ENCODE assay signal across 8 cellular contexts in genomic region chr15:77659350-77660321, GRCh38. TPM values are rescaled to one million over a fixed set of nuclear protein-coding genes. Genes with fewer than 3 reads are reported as not detected.
DNase-seq lines count a peak whose midpoint lies in the region; ATAC-seq and TF ChIP-seq lines count a peak whose summit lies in the region.

No MANE protein-coding gene starts in this region.

- H3K36me3 Mint-ChIP-seq in nephron (ENCODE audit: low read depth) = no peaks in the 10 kb centered on the region

- H3K4me3 ChIP-seq in OCI-LY7 (ENCODE audit: low read depth, low read length, poor library complexity, severe bottlenecking) = no peak overlapping the region
- H3K4me3 ChIP-seq in colonic mucosa = no peak overlapping the region

- H3K27ac Mint-ChIP-seq in nephron = no peak overlapping the region

- no peak for ATAC-seq in GM21367 (IDR thresholded peaks at IDR 0.05; ENCODE audit: unreplicated experiment)
- ATAC-seq in GM18519 (IDR thresholded peaks at IDR 0.05; ENCODE audit: low FRiP score, unreplicated experiment) = no peak

- no peak overlapping the region for H3K9ac ChIP-seq in colonic mucosa (ENCODE audit: low read depth in 2 of 2, low read length in 2 of 2)

- BruUV-seq in OCI-LY7 (replicated peaks; lab: Mats Ljungman, UMichigan) = no TSS peak

- H3K4me1 Mint-ChIP-seq in nephron = peaks cover 15% of the 10 kb centered on the region

- CTCF ChIA-PET in HEK293T (lab: Yijun Ruan, JAX) (interaction anchor here (0.6 to 3.3 kb wide), 7 partner anchors 8 to 1300 kb away, joined by 3 to 21 read pairs (median 3); no protein-coding TSS in a partner anchor), OCI-LY7 (lab: Charles Lee; ENCODE audit: unreplicated experiment) (interaction anchor here (0.6 kb wide), 1 partner anchor 96 kb away, joined by 3 read pairs; no protein-coding TSS in a partner anchor)

- peak; percentile 69 for TF ChIP-seq CTCF in OCI-LY7 (conservative IDR thresholded peaks at IDR 0.05; ENCODE audit: low read length)
- TF ChIP-seq CTCF in colonic mucosa (IDR thresholded peaks at IDR 0.05) = peak; percentile 59
- TF ChIP-seq CTCF in nephron (IDR thresholded peaks at IDR 0.05; ENCODE audit: unreplicated experiment in 3 of 3) = peak; percentile 39 to 60 (median 41)

- H3K27ac ChIP-seq in OCI-LY7 (ENCODE audit: low read depth, low read length, poor library complexity, severe bottlenecking) = no peak overlapping the region
- no peak overlapping the region for H3K27ac ChIP-seq in colonic mucosa

- no peak overlapping the region for H3K4me3 Mint-ChIP-seq in nephron

- H3K4me2 ChIP-seq in OCI-LY7 (ENCODE audit: low read length) = no peak overlapping the region

- H3K9me3 ChIP-seq in OCI-LY7 (ENCODE audit: low read length) (no peaks in the 10 kb centered on the region), colonic mucosa (no peaks in the 10 kb centered on the region)

- DNase-seq in DMS53 (lab: John Stamatoyannopoulos, UW) = peak; percentile 68
- peak; percentile 90 for DNase-seq in HEK293T (ENCODE audit: extremely low spot score)
- DNase-seq in OCI-LY7 (ENCODE audit: low spot score) = peak; percentile 71
- DNase-seq in colonic mucosa = peak; percentile 88
- DNase-seq in superior temporal gyrus (ENCODE audit: extremely low spot score) = no peak

- POLR2A ChIA-PET in HEK293T (lab: Yijun Ruan, JAX) = no interaction called here
- POLR2A ChIA-PET in OCI-LY7 (lab: Charles Lee) = no interaction called here

- H3K9me2 ChIP-seq in OCI-LY7 (ENCODE audit: insufficient read depth, low read length) = no peaks in the 10 kb centered on the region

- intact Hi-C loops in OCI-LY7 (cut with micrococcal nuclease; ENCODE audit: unreplicated experiment) (loop anchor here (1.0 kb wide), 1 partner anchor 162 kb away; no protein-coding TSS in a partner anchor), colonic mucosa (cut with DNase I) (no loop called here)

- no peaks in the 10 kb centered on the region for H3K79me2 ChIP-seq in OCI-LY7 (ENCODE audit: insufficient read depth, low read depth, low read length)

- H3K36me3 ChIP-seq in OCI-LY7 (ENCODE audit: insufficient read depth, low read length) (no peaks in the 10 kb centered on the region), colonic mucosa (no peaks in the 10 kb centered on the region)

- H4K20me1 ChIP-seq in OCI-LY7 (ENCODE audit: insufficient read depth, low read length) = no peaks in the 10 kb centered on the region

- no peak overlapping the region for H2AFZ ChIP-seq in OCI-LY7 (ENCODE audit: low read length)

- no peaks in the 10 kb centered on the region for H3K27me3 ChIP-seq in colonic mucosa

- H3K27me3 Mint-ChIP-seq in nephron (ENCODE audit: low read depth) = peaks cover 24% of the 10 kb centered on the region

- H3K4me1 ChIP-seq in OCI-LY7 (ENCODE audit: insufficient read depth, low read length, poor library complexity, severe bottlenecking) = no peaks in the 10 kb centered on the region
- H3K4me1 ChIP-seq in colonic mucosa = no peaks in the 10 kb centered on the region

- H3K9me3 Mint-ChIP-seq in nephron = no peaks in the 10 kb centered on the region

TF ChIP-seq in HEK293T, 16 proteins besides CTCF, POLR2A, EP300 and RAD21:
- no peak for TF ChIP-seq ZNF384 (IDR thresholded peaks at IDR 0.05)
- no peak for TF ChIP-seq LEF1 (IDR thresholded peaks at IDR 0.05; ENCODE audit: borderline replicate concordance)
- TF ChIP-seq SUZ12 (IDR thresholded peaks at IDR 0.05) = no peak
- no peak for TF ChIP-seq ELF4 (IDR thresholded peaks at IDR 0.05)
- no peak for TF ChIP-seq TARDBP (IDR thresholded peaks at IDR 0.05)
- no peak for TF ChIP-seq PKNOX1 (IDR thresholded peaks at IDR 0.05)
- TF ChIP-seq BHLHE40 (IDR thresholded peaks at IDR 0.05; ENCODE audit: borderline replicate concordance) = no peak
- TF ChIP-seq CTBP1 (IDR thresholded peaks at IDR 0.05; ENCODE audit: borderline replicate concordance) = no peak
- no peak for TF ChIP-seq FOXK2 (IDR thresholded peaks at IDR 0.05)
- no peak for TF ChIP-seq ARNT (IDR thresholded peaks at IDR 0.05)

RNA-seq across cellular contexts. Expression of gene LINGO1, which starts 26.9 kb away (rescaled TPM):
- total RNA-seq in OCI-LY7 (2014; rRNA removed; shearing (Covaris generic)) = not detected in 2 replicates
- total RNA-seq in OCI-LY7 (2022) (not detected in 2 replicates), colonic mucosa (1 to 10 TPM in 1 of 2 donors, under 1 TPM in 1; 0.79 to 1.1 TPM)
